8 cellular contexts compared by ENCODE assay signal in genomic region chr3:184583345-184584000, GRCh38. TPM values are rescaled to one million over a fixed set of nuclear protein-coding genes. Genes with fewer than 3 reads are reported as not detected.
DNase-seq lines count a peak whose midpoint lies in the region; ATAC-seq, FAIRE-seq and TF ChIP-seq lines count a peak whose summit lies in the region.

No MANE protein-coding gene starts in this region.

- POLR2A ChIA-PET in Caco-2 (lab: Charles Lee): no interaction called here

- CTCF ChIA-PET in Caco-2 (lab: Charles Lee): no interaction called here

- H3K27ac ChIP-seq in hepatocyte: peak overlapping the region; percentile 72

- no peaks in the 10 kb centered on the region for H3K27me3 ChIP-seq in Caco-2 (replicated peaks; ENCODE audit: control insufficient read depth, insufficient read depth, low read length)
- H3K27me3 ChIP-seq in adipocyte (replicated peaks; ENCODE audit: control insufficient read depth, insufficient read depth, low read length): no peaks in the 10 kb centered on the region
- no peaks in the 10 kb centered on the region for H3K27me3 ChIP-seq in hepatocyte

- no TSS peak for BruUV-seq in Caco-2 (replicated peaks; lab: Mats Ljungman, UMichigan)

- DNase-seq in Caco-2 (no peak), adipocyte (ENCODE audit: low read depth) (no peak), hepatocyte (ENCODE audit: low spot score) (peak; percentile 63), progenitor cell of endocrine pancreas (ENCODE audit: low spot score, unreplicated experiment) (no peak), AG08396 (ENCODE audit: low spot score) (no peak), HTR-8/SVneo (ENCODE audit: insufficient read length, low spot score) (no peak)

- H3K4me3 Mint-ChIP-seq in Caco-2 (ENCODE audit: unreplicated experiment) (no peak overlapping the region), progenitor cell of endocrine pancreas (ENCODE audit: low read depth) (peak overlapping the region; percentile 73)

- peak overlapping the region; percentile 93 for H3K9ac ChIP-seq in adipocyte (ENCODE audit: low read length)

- FAIRE-seq in HTR-8/SVneo (lab: Jason Lieb, UNC): no peak

- no peaks in the 10 kb centered on the region for H3K9me2 ChIP-seq in hepatocyte (replicated peaks; ENCODE audit: insufficient read depth)

- H3K4me1 Mint-ChIP-seq in Caco-2 (ENCODE audit: low read depth, unreplicated experiment) (peaks cover 23% of the 10 kb centered on the region), progenitor cell of endocrine pancreas (ENCODE audit: low read depth) (peaks cover 24% of the 10 kb centered on the region)

- H3K4me1 ChIP-seq in Caco-2 (peaks cover 30% of the 10 kb centered on the region), adipocyte (ENCODE audit: control insufficient read depth, insufficient read depth, low read length) (peaks cover 9% of the 10 kb centered on the region), hepatocyte (ENCODE audit: insufficient read depth) (peaks cover 30% of the 10 kb centered on the region)

- peak overlapping the region; percentile 91 for H3K27ac Mint-ChIP-seq in Caco-2 (ENCODE audit: unreplicated experiment)
- H3K27ac Mint-ChIP-seq in progenitor cell of endocrine pancreas: peak overlapping the region; percentile 89

- no peaks in the 10 kb centered on the region for H3K27me3 Mint-ChIP-seq in Caco-2 (ENCODE audit: insufficient read depth, unreplicated experiment)
- peaks cover 24% of the 10 kb centered on the region for H3K27me3 Mint-ChIP-seq in progenitor cell of endocrine pancreas

- H2AFZ ChIP-seq in hepatocyte: peak overlapping the region; percentile 60

- no peak for ATAC-seq in GM21825 (IDR thresholded peaks at IDR 0.05; ENCODE audit: unreplicated experiment)
- ATAC-seq in HG02840 (IDR thresholded peaks at IDR 0.05; ENCODE audit: low FRiP score, unreplicated experiment): no peak

- H3K36me3 Mint-ChIP-seq in Caco-2 (ENCODE audit: insufficient read depth, unreplicated experiment) (no peaks in the 10 kb centered on the region), progenitor cell of endocrine pancreas (ENCODE audit: insufficient read depth) (peaks cover 10% of the 10 kb centered on the region)

- no peak overlapping the region for H3K4me3 ChIP-seq in Caco-2 (ENCODE audit: low read depth, low read length)
- H3K4me3 ChIP-seq in adipocyte (ENCODE audit: low read length): peak overlapping the region; percentile 89
- no peak overlapping the region for H3K4me3 ChIP-seq in hepatocyte

- 14% methylated on average over 27 of the region's 73 CpGs for WGBS in hepatocyte (ENCODE audit: low lambda C conversion rate, missing lambda C conversion rate)

- H3K36me3 ChIP-seq in Caco-2 (ENCODE audit: control insufficient read depth, insufficient read depth, low read length): no peaks in the 10 kb centered on the region
- no peaks in the 10 kb centered on the region for H3K36me3 ChIP-seq in adipocyte (ENCODE audit: control insufficient read depth, insufficient read depth, low read length, severe bottlenecking)
- H3K36me3 ChIP-seq in hepatocyte (replicated peaks; ENCODE audit: insufficient read depth, low read depth): no peaks in the 10 kb centered on the region

- no peaks in the 10 kb centered on the region for H4K20me1 ChIP-seq in hepatocyte (ENCODE audit: insufficient read depth, poor library complexity, severe bottlenecking)

- H3K9me3 ChIP-seq in Caco-2 (no peaks in the 10 kb centered on the region), adipocyte (ENCODE audit: control insufficient read depth, low read length) (no peaks in the 10 kb centered on the region), hepatocyte (ENCODE audit: low read depth) (no peaks in the 10 kb centered on the region)

- H3K9me3 Mint-ChIP-seq in Caco-2 (ENCODE audit: unreplicated experiment) (no peaks in the 10 kb centered on the region), progenitor cell of endocrine pancreas (ENCODE audit: low read depth) (no peaks in the 10 kb centered on the region)

- no peaks in the 10 kb centered on the region for H3K79me2 ChIP-seq in hepatocyte

- H3K4me2 ChIP-seq in hepatocyte: peak overlapping the region; percentile 96

- intact Hi-C loops in Caco-2 (cut with micrococcal nuclease; ENCODE audit: unreplicated experiment): no loop called here

- no peak for TF ChIP-seq CTCF in Caco-2 (IDR thresholded peaks at IDR 0.05; ENCODE audit: insufficient read depth in 1 of 2, low read depth in 1 of 2, low read length in 1 of 2, severe bottlenecking in 1 of 2, unreplicated experiment in 1 of 2)
- TF ChIP-seq CTCF in hepatocyte (IDR thresholded peaks at IDR 0.05; ENCODE audit: poor library complexity): no peak
- TF ChIP-seq CTCF in progenitor cell of endocrine pancreas (IDR thresholded peaks at IDR 0.05; ENCODE audit: unreplicated experiment): no peak

RNA-seq across cellular contexts. Expression of gene EPHB3, which starts 21.9 kb away (rescaled TPM):
- 5.6 and 6.9 TPM in 2 replicates for total RNA-seq in Caco-2 (2022)
- total RNA-seq in hepatocyte: 5.2 and 11.0 TPM in 2 replicates
- 21.2 and 22.0 TPM in 2 replicates for polyA plus RNA-seq in hepatocyte
- 11.7 and 13.4 TPM in 2 replicates for total RNA-seq in progenitor cell of endocrine pancreas
